19 cellular contexts compared by ENCODE assay signal in the genomic region with DNA sequence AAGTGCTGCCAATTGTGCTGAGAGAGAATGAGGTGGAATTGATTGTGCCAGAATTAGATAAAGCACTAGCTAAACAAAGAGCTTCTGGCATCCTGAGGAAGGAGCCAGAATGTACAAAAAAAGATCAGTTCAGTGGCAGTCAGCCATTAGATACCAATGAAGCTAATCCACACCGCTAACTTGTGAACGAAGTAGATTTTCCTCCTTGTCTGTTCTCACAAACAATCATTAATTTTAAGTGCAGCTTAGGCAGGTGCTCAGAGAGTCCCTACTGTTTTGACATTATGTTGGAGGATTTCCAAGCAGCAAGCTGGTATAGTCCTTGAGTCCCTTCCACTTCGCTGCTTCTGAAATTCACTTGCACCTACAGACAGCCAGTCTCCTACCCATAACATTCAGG.
A peak's percentile ranks its signal among the peaks of the same experiment; 100 is the strongest.
DNase-seq lines count a peak whose midpoint lies in the region; TF ChIP-seq lines count a peak whose summit lies in the region.
"Had no signal": no experiment of that assay in that cellular context is flagged by ENCODE, and none has a peak within 500 bp of the region (broad histone marks: within the 10 kb centered on the region; RNA-seq: fewer than 3 reads in every experiment).

No MANE protein-coding gene starts in this region.

- intact Hi-C loops in ovary (cut with DNase I) = no loop called here

- H3K4me1 Mint-ChIP-seq in progenitor cell of endocrine pancreas (ENCODE audit: low read depth) = peaks cover 1% of the 10 kb centered on the region
- H3K4me1 Mint-ChIP-seq: H9 had no signal

- TF ChIP-seq CTCF in progenitor cell of endocrine pancreas (IDR thresholded peaks at IDR 0.05; ENCODE audit: unreplicated experiment) (no peak), ovary (IDR thresholded peaks at IDR 0.05) (no peak)

- H3K4me3 Mint-ChIP-seq in progenitor cell of endocrine pancreas (ENCODE audit: low read depth) = no peak overlapping the region
- H3K4me3 Mint-ChIP-seq: activated T-cell treated with anti-CD3 and anti-CD28 coated beads, Interleukin-2, amount 50 U/mL, for 72 hours; dendritic cell treated with granulocyte-macrophage colony-stimulating factor and Interleukin-4, amounts not matched to agents 40 ng/mL and 50 ng/mL, for 4 days; H9; IgD-negative memory B cell; T-helper 1 cell treated with Interleukin-12 subunit alpha and Interleukin-12 subunit beta and Interleukin-4 antibody, amounts not matched to agents 30 μg/mL and 1 μg/mL, for 36 hours had no signal

- H3K4me1 ChIP-seq in ovary (ENCODE audit: insufficient read depth) = no peaks in the 10 kb centered on the region
- H3K4me1 ChIP-seq: left lung had no signal

- WGBS in ovary, 3 donors = 16 to 26% (median 18%) methylated on average over 3 of the region's 3 CpGs

- no peak for TF ChIP-seq EP300 in ovary (IDR thresholded peaks at IDR 0.05)

- peak overlapping the region; percentile 59 for H3K27ac Mint-ChIP-seq in progenitor cell of endocrine pancreas
- H3K27ac Mint-ChIP-seq: dendritic cell treated with granulocyte-macrophage colony-stimulating factor and Interleukin-4, amounts not matched to agents 40 ng/mL and 50 ng/mL, for 4 days; H9; IgD-negative memory B cell; T-helper 1 cell treated with Interleukin-12 subunit alpha and Interleukin-12 subunit beta and Interleukin-4 antibody, amounts not matched to agents 30 μg/mL and 1 μg/mL, for 36 hours had no signal

- no peak for TF ChIP-seq POLR2A in ovary (IDR thresholded peaks at IDR 0.05)

- DNase-seq in DMS53 (lab: John Stamatoyannopoulos, UW) = peak; percentile 38
- DNase-seq in DMS53 treated with DMSO at 0.1 percent for 48 hours (lab: John Stamatoyannopoulos, UW; ENCODE audit: unreplicated experiment) = no peak
- peak; percentile 45 for DNase-seq in NCI-H2107 (lab: John Stamatoyannopoulos, UW)
- DNase-seq in SHP77 (lab: John Stamatoyannopoulos, UW) = peak; percentile 63 to 78
- no peak for DNase-seq in progenitor cell of endocrine pancreas (ENCODE audit: low spot score, unreplicated experiment)
- DNase-seq in DMS114 treated with DMSO at 0.1 percent for 48 hours (lab: John Stamatoyannopoulos, UW; ENCODE audit: unreplicated experiment) = no peak
- DNase-seq in ovary = no peak
- no peak for DNase-seq in stimulated activated CD4-positive, alpha-beta T cell treated with anti-CD3 and anti-CD28 coated beads, Interleukin-2, amount 100 ng/mL, for 48 hours
- DNase-seq: activated CD4-positive, alpha-beta T cell treated with anti-CD3 and anti-CD28 coated beads for 4 hours; activated T-cell treated with anti-CD3 and anti-CD28 coated beads, Interleukin-2, amount 50 U/mL, for 72 hours; amniotic stem cell; H9; left lung; NCI-H1048; stimulated activated naive CD8-positive, alpha-beta T cell treated with anti-CD3 and anti-CD28 coated beads, Interleukin-15, Interleukin-2, amounts not matched to agents 100 U/mL and 50 U/mL, for 24 hours had no signal

- no peaks in the 10 kb centered on the region for H3K27me3 ChIP-seq in ovary
- H3K27me3 ChIP-seq: left lung had no signal

- H3K27ac ChIP-seq in ovary = no peak overlapping the region
- H3K27ac ChIP-seq: 22Rv1, left lung had no signal

- H3K36me3 Mint-ChIP-seq in progenitor cell of endocrine pancreas (ENCODE audit: insufficient read depth) = no peaks in the 10 kb centered on the region
- H3K36me3 Mint-ChIP-seq: IgD-negative memory B cell had no signal

- H3K4me3 ChIP-seq in ovary = no peak overlapping the region
- H3K4me3 ChIP-seq: left lung had no signal

- peaks cover 3% of the 10 kb centered on the region for H3K9me3 Mint-ChIP-seq in progenitor cell of endocrine pancreas (ENCODE audit: low read depth)
- H3K9me3 Mint-ChIP-seq: dendritic cell treated with granulocyte-macrophage colony-stimulating factor and Interleukin-4, amounts not matched to agents 40 ng/mL and 50 ng/mL, for 4 days; H9; T-helper 1 cell treated with Interleukin-12 subunit alpha and Interleukin-12 subunit beta and Interleukin-4 antibody, amounts not matched to agents 30 μg/mL and 1 μg/mL, for 36 hours had no signal

- H3K27me3 Mint-ChIP-seq in progenitor cell of endocrine pancreas = no peaks in the 10 kb centered on the region
- H3K27me3 Mint-ChIP-seq: IgD-negative memory B cell had no signal

- H3K9me3 ChIP-seq in ovary = no peaks in the 10 kb centered on the region
- H3K9me3 ChIP-seq: left lung had no signal

- no peaks in the 10 kb centered on the region for H3K36me3 ChIP-seq in ovary
- H3K36me3 ChIP-seq: left lung had no signal

Comparison
In these comparisons a context has a peak if more than half of its experiments do, and no peak if none do; other contexts are left out.
1. DNase-seq: peak in DMS53 (single experiment), NCI-H2107 (single experiment) and SHP77 (2 of 2); none in DMS53 treated with DMSO at 0.1 percent for 48 hours (single experiment), progenitor cell of endocrine pancreas (single experiment), DMS114 treated with DMSO at 0.1 percent for 48 hours (single experiment), ovary (0 of 5) and stimulated activated CD4-positive, alpha-beta T cell treated with anti-CD3 and anti-CD28 coated beads, Interleukin-2, amount 100 ng/mL, for 48 hours (0 of 2).